In the genomic region with DNA sequence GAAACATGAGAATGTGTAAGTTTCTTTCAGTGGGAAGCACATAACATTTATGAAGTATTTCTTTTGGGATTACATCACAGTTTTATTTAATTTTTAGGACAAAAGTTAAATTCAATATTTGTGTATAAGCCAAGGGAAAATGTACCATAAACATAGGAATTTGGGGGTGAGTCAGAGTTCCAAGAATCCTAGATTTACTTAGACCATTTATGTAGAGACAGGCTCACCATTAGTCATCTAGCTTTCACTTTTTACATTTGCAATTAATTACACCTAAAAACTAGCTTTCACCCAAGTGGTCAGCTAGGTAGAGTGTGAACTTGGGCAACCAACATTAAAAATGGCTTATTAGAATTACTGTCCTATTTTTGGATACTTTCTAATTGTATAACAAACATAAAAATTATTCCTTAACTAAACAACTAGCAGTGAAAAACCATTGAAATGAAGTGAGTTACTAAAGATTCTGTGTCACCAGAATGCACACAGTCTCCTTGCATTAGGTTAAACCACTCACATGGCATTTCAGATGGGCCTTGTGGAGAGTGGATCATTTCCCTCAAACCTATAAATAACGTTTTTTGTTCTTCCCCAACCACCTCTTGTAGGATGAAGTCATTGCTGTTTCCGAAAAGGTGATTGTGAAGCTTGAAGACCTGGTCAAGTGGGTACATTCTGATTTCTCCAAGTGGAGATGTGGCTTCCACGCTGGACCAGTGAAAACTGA, we compare ENCODE assay signal across 8 cellular contexts. TPM values are rescaled to one million over a fixed set of nuclear protein-coding genes. Genes with fewer than 3 reads are reported as not detected.
DNase-seq lines count a peak whose midpoint lies in the region; ATAC-seq and TF ChIP-seq lines count a peak whose summit lies in the region.

No MANE protein-coding gene starts in this region.

- H3K27me3 ChIP-seq in A673 (replicated peaks; ENCODE audit: insufficient read depth, low read depth, low read length, poor library complexity) (no peaks in the 10 kb centered on the region), lower lobe of right lung (ENCODE audit: low read depth) (no peaks in the 10 kb centered on the region)

- no TSS peak for BruUV-seq in A673 (replicated peaks; lab: Mats Ljungman, UMichigan)

- H3K27ac ChIP-seq in A673 (ENCODE audit: low read depth, low read length, poor library complexity, severe bottlenecking) (peak overlapping the region; percentile 66), HEK293 (ENCODE audit: extremely low read depth, low read depth, low read length) (no peak overlapping the region), lower lobe of right lung (peak overlapping the region; percentile 15)

- H3K4me3 ChIP-seq in A673 (ENCODE audit: low read depth, low read length, poor library complexity, severe bottlenecking): no peak overlapping the region
- H3K4me3 ChIP-seq in HEK293 (ENCODE audit: low read depth, low read length): no peak overlapping the region
- H3K4me3 ChIP-seq in lower lobe of right lung: no peak overlapping the region

- POLR2A ChIA-PET in A673 (lab: Charles Lee; ENCODE audit: low non-redundant PET): no interaction called here
- POLR2A ChIA-PET in HEK293 (lab: Yijun Ruan, JAX): no interaction called here

- peak in 1 of 2 donors; percentile 28 for ATAC-seq in lower lobe of right lung
- ATAC-seq in left lobe of liver: no peak
- no peak for ATAC-seq in HG03521 (IDR thresholded peaks at IDR 0.05; ENCODE audit: unreplicated experiment)

- H3K4me1 ChIP-seq in A673 (ENCODE audit: insufficient read depth, low read length, poor library complexity, severe bottlenecking) (peaks cover 76% of the 10 kb centered on the region), HEK293 (ENCODE audit: control insufficient read depth, insufficient read depth, low read length) (peaks cover 19% of the 10 kb centered on the region), lower lobe of right lung (peaks cover 68% of the 10 kb centered on the region)

- H3K9me3 ChIP-seq in A673 (ENCODE audit: low read depth, low read length, poor library complexity, severe bottlenecking): no peaks in the 10 kb centered on the region
- H3K9me3 ChIP-seq in HEK293 (ENCODE audit: control insufficient read depth, insufficient read depth, low read depth, low read length): no peaks in the 10 kb centered on the region
- H3K9me3 ChIP-seq in lower lobe of right lung: no peaks in the 10 kb centered on the region

- TF ChIP-seq CTCF in A673 (conservative IDR thresholded peaks at IDR 0.05; ENCODE audit: low read depth, low read length) (no peak), HEK293 (tag by site-specific recombination; IDR thresholded peaks at IDR 0.05) (no peak), lower lobe of right lung (IDR thresholded peaks at IDR 0.05) (no peak)

- peaks cover 10% of the 10 kb centered on the region for H3K36me3 ChIP-seq in A673 (ENCODE audit: insufficient read depth, low read length, poor library complexity, severe bottlenecking)
- peaks cover 4 to 13% of the 10 kb centered on the region in 2 experiments for H3K36me3 ChIP-seq in HEK293 (ENCODE audit: control insufficient read depth in 2 of 2, insufficient read depth in 1 of 2, low read length in 2 of 2)
- no peaks in the 10 kb centered on the region for H3K36me3 ChIP-seq in lower lobe of right lung

- CTCF ChIA-PET in A673 (lab: Charles Lee) (no interaction called here), HEK293 (lab: Yijun Ruan, JAX) (interaction anchor here (0.6 kb wide), 2 partner anchors 38 to 926 kb away, joined by 3 read pairs; no protein-coding TSS in a partner anchor)

- intact Hi-C loops in A673 (cut with micrococcal nuclease; ENCODE audit: unreplicated experiment): loop anchor here (5.0 kb wide), 1 partner anchor 37 kb away; a partner anchor contains a TSS
- intact Hi-C loops in lower lobe of right lung (cut with DNase I): loop anchor here (5.0 kb wide), 1 partner anchor 303 kb away; no protein-coding TSS in a partner anchor

- peak; percentile 30 for DNase-seq in A673 (ENCODE audit: low spot score)
- DNase-seq in amniotic epithelial cell (ENCODE audit: low read depth): peak; percentile 66
- DNase-seq in lower lobe of right lung: no peak
- DNase-seq in left lobe of liver (ENCODE audit: low spot score): no peak
- DNase-seq in AML-193 (lab: John Stamatoyannopoulos, UW): no peak
- no peak for DNase-seq in NCI-H1092 treated with DMSO at 0.1 percent for 48 hours (lab: John Stamatoyannopoulos, UW)

TF ChIP-seq in HEK293, 187 proteins besides CTCF, POLR2A, EP300 and RAD21:
- TF ChIP-seq, protein P1, sequence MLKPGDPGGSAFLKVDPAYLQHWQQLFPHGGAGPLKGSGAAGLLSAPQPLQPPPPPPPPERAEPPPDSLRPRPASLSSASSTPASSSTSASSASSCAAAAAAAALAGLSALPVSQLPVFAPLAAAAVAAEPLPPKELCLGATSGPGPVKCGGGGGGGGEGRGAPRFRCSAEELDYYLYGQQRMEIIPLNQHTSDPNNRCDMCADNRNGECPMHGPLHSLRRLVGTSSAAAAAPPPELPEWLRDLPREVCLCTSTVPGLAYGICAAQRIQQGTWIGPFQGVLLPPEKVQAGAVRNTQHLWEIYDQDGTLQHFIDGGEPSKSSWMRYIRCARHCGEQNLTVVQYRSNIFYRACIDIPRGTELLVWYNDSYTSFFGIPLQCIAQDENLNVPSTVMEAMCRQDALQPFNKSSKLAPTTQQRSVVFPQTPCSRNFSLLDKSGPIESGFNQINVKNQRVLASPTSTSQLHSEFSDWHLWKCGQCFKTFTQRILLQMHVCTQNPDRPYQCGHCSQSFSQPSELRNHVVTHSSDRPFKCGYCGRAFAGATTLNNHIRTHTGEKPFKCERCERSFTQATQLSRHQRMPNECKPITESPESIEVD (tag by site-specific recombination; IDR thresholded peaks at IDR 0.05): peak; percentile 88
- no peak for TF ChIP-seq WT1 (tag by site-specific recombination; IDR thresholded peaks at IDR 0.05)
- peak; percentile 52; the same call in 1 of the 2 replicates for TF ChIP-seq PRDM1 (tag by site-specific recombination; IDR thresholded peaks at IDR 0.05)
- TF ChIP-seq ZFP37 (tag by site-specific recombination; IDR thresholded peaks at IDR 0.05): 0 out of 2 replicates have a peak, but pooled peaks have one; percentile 30
- TF ChIP-seq, protein P2, sequence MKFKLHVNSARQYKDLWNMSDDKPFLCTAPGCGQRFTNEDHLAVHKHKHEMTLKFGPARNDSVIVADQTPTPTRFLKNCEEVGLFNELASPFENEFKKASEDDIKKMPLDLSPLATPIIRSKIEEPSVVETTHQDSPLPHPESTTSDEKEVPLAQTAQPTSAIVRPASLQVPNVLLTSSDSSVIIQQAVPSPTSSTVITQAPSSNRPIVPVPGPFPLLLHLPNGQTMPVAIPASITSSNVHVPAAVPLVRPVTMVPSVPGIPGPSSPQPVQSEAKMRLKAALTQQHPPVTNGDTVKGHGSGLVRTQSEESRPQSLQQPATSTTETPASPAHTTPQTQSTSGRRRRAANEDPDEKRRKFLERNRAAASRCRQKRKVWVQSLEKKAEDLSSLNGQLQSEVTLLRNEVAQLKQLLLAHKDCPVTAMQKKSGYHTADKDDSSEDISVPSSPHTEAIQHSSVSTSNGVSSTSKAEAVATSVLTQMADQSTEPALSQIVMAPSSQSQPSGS (tag by site-specific recombination; IDR thresholded peaks at IDR 0.05; ENCODE audit: low read depth): peak; percentile 57
TF ChIP-seq in HEK293: peak in this region for 4.

RNA-seq across cellular contexts. Expression of a gene that starts 38.2 kb away (rescaled TPM):
- 29.0 and 29.7 TPM in 2 replicates for total RNA-seq in A673 (2021)
- 29.8 TPM for total RNA-seq in lower lobe of right lung
- total RNA-seq in left lobe of liver: 3.8 TPM

Comparison
In these comparisons a context has a peak if more than half of its experiments do, and no peak if none do; other contexts are left out.
1. DNase-seq: peak in A673 (single experiment) and amniotic epithelial cell (single experiment); none in lower lobe of right lung (single experiment), left lobe of liver (single experiment), AML-193 (0 of 2) and NCI-H1092 treated with DMSO at 0.1 percent for 48 hours (single experiment).